In the genomic region with DNA sequence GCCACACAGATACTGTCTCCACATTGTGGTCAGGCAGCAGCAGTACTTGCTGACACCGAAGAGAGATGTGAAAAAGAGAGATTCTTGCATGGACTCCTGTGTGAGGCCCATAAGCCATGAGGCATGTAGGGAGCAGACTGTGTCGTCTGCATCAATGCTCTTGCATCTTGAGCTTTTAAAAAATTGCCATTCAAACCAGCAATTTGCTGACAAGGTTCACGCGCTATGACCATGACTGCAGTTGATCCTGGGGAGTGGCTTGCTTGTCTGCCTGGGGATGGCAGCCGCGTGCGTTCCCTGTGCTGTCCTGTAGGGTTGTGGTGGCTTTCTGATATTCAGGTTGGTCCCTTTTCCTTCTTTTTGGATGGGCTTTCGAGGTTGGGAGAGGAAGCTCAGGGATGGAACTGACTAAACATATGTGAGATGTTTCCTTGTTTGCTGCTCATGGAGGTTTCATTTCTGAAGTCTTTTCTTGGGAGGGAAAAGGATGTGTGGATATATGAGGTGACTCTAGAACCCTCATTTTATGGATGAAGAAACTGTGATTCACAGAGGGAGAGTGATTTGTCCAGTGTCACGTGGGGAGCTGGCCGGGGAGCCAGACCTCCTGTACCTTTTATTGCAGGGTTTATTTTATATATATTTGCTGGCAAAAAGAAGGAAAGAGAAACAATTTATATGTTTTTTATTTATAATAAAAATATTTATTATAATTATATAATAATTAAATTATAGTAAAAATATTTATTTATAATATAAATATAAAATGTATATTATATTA, we compare ENCODE assay signal across 13 cellular contexts. TPM values are rescaled to one million over a fixed set of nuclear protein-coding genes. Genes with fewer than 3 reads are reported as not detected.
A peak's percentile ranks its signal among the peaks of the same experiment; 100 is the strongest.
DNase-seq lines count a peak whose midpoint lies in the region; ATAC-seq and TF ChIP-seq lines count a peak whose summit lies in the region.
"Had no signal": no experiment of that assay in that cellular context is flagged by ENCODE, and none has a peak within 500 bp of the region (broad histone marks: within the 10 kb centered on the region; RNA-seq: fewer than 3 reads in every experiment).

No MANE protein-coding gene starts in this region.

- peak; percentile 17 for TF ChIP-seq CTCF in progenitor cell of endocrine pancreas (IDR thresholded peaks at IDR 0.05; ENCODE audit: unreplicated experiment)

- H3K27ac Mint-ChIP-seq in activated CD4-positive, alpha-beta T cell treated with anti-CD3 and anti-CD28 coated beads, Interleukin-2, amount 10 ng/mL, durations not matched to agents 7 days and 5 days, result no peak overlapping the region
- peak overlapping the region; percentile 14 for H3K27ac Mint-ChIP-seq in dendritic cell treated with granulocyte-macrophage colony-stimulating factor and Interleukin-4, amounts not matched to agents 40 ng/mL and 50 ng/mL, for 4 days
- peak overlapping the region; percentile 15 for H3K27ac Mint-ChIP-seq in progenitor cell of endocrine pancreas

- H3K4me3 Mint-ChIP-seq in activated CD4-positive, alpha-beta T cell treated with anti-CD3 and anti-CD28 coated beads, Interleukin-2, amount 10 ng/mL, durations not matched to agents 7 days and 5 days, result no peak overlapping the region
- no peak overlapping the region for H3K4me3 Mint-ChIP-seq in dendritic cell treated with granulocyte-macrophage colony-stimulating factor and Interleukin-4, amounts not matched to agents 40 ng/mL and 50 ng/mL, for 4 days
- no peak overlapping the region for H3K4me3 Mint-ChIP-seq in progenitor cell of endocrine pancreas (ENCODE audit: low read depth)

- H3K9me3 Mint-ChIP-seq in activated CD4-positive, alpha-beta T cell treated with anti-CD3 and anti-CD28 coated beads, Interleukin-2, amount 10 ng/mL, durations not matched to agents 7 days and 5 days, result no peaks in the 10 kb centered on the region
- no peaks in the 10 kb centered on the region for H3K9me3 Mint-ChIP-seq in dendritic cell treated with granulocyte-macrophage colony-stimulating factor and Interleukin-4, amounts not matched to agents 40 ng/mL and 50 ng/mL, for 4 days
- no peaks in the 10 kb centered on the region for H3K9me3 Mint-ChIP-seq in progenitor cell of endocrine pancreas (ENCODE audit: low read depth)

- no peak for ATAC-seq in HG03521 (IDR thresholded peaks at IDR 0.05; ENCODE audit: unreplicated experiment)
- no peak for ATAC-seq in HG02970 (IDR thresholded peaks at IDR 0.05; ENCODE audit: low FRiP score, unreplicated experiment)

- POLR2A ChIA-PET in activated CD4-positive, alpha-beta T cell treated with anti-CD3 and anti-CD28 coated beads, Interleukin-2, amount 10 ng/mL, durations not matched to agents 7 days and 5 days (lab: Charles Lee), result no interaction called here

- H3K27me3 Mint-ChIP-seq in activated CD4-positive, alpha-beta T cell treated with anti-CD3 and anti-CD28 coated beads, Interleukin-2, amount 10 ng/mL, durations not matched to agents 7 days and 5 days, result no peaks in the 10 kb centered on the region
- no peaks in the 10 kb centered on the region for H3K27me3 Mint-ChIP-seq in dendritic cell treated with granulocyte-macrophage colony-stimulating factor and Interleukin-4, amounts not matched to agents 40 ng/mL and 50 ng/mL, for 4 days
- H3K27me3 Mint-ChIP-seq in progenitor cell of endocrine pancreas, result no peaks in the 10 kb centered on the region

- CTCF ChIA-PET in activated CD4-positive, alpha-beta T cell treated with anti-CD3 and anti-CD28 coated beads, Interleukin-2, amount 10 ng/mL, durations not matched to agents 7 days and 5 days (lab: Charles Lee), result no interaction called here

- peaks cover 27% of the 10 kb centered on the region for H3K36me3 Mint-ChIP-seq in activated CD4-positive, alpha-beta T cell treated with anti-CD3 and anti-CD28 coated beads, Interleukin-2, amount 10 ng/mL, durations not matched to agents 7 days and 5 days (ENCODE audit: low read depth)
- peaks cover 52% of the 10 kb centered on the region for H3K36me3 Mint-ChIP-seq in dendritic cell treated with granulocyte-macrophage colony-stimulating factor and Interleukin-4, amounts not matched to agents 40 ng/mL and 50 ng/mL, for 4 days (ENCODE audit: low read depth)
- peaks cover 3% of the 10 kb centered on the region for H3K36me3 Mint-ChIP-seq in progenitor cell of endocrine pancreas (ENCODE audit: insufficient read depth)

- intact Hi-C loops in dendritic cell treated with granulocyte-macrophage colony-stimulating factor and Interleukin-4, amounts not matched to agents 40 ng/mL and 50 ng/mL, for 4 days (cut with micrococcal nuclease), result no loop called here

- peak; percentile 44 for DNase-seq in activated CD4-positive, alpha-beta T cell treated with anti-CD3 and anti-CD28 coated beads, Interleukin-2, amount 10 ng/mL, durations not matched to agents 7 days and 5 days
- no peak for DNase-seq in activated CD4-positive, alpha-beta T cell treated with anti-CD3 and anti-CD28 coated beads, Interleukin-2, amount 50 U/mL, for 1 hour
- DNase-seq in NAMALWA (ENCODE audit: low spot score) (peak; percentile 16), progenitor cell of endocrine pancreas (ENCODE audit: low spot score, unreplicated experiment) (no peak), hepatic stellate cell (ENCODE audit: low spot score) (no peak)
- DNase-seq: adrenal gland, NCI-H146, ovary, Peyer's patch, thyroid gland had no signal

- peaks cover 10% of the 10 kb centered on the region for H3K4me1 Mint-ChIP-seq in activated CD4-positive, alpha-beta T cell treated with anti-CD3 and anti-CD28 coated beads, Interleukin-2, amount 10 ng/mL, durations not matched to agents 7 days and 5 days
- peaks cover 69% of the 10 kb centered on the region for H3K4me1 Mint-ChIP-seq in dendritic cell treated with granulocyte-macrophage colony-stimulating factor and Interleukin-4, amounts not matched to agents 40 ng/mL and 50 ng/mL, for 4 days (ENCODE audit: low read depth)
- peaks cover 11% of the 10 kb centered on the region for H3K4me1 Mint-ChIP-seq in progenitor cell of endocrine pancreas (ENCODE audit: low read depth)

RNA-seq across cellular contexts. Expression of gene LPP, which starts 48.6 kb away (rescaled TPM):
- 10 to 100 TPM; 63.6 to 70.3 TPM for total RNA-seq in activated CD4-positive, alpha-beta T cell treated with anti-CD3 and anti-CD28 coated beads, Interleukin-2, amount 10 ng/mL, durations not matched to agents 7 days and 5 days
- total RNA-seq in progenitor cell of endocrine pancreas, result 131 and 144 TPM in 2 replicates

Comparison
In these comparisons a context has a peak if more than half of its experiments do, and no peak if none do; other contexts are left out.
1. DNase-seq: peak in activated CD4-positive, alpha-beta T cell treated with anti-CD3 and anti-CD28 coated beads, Interleukin-2, amount 10 ng/mL, durations not matched to agents 7 days and 5 days (single experiment) and NAMALWA (single experiment); none in activated CD4-positive, alpha-beta T cell treated with anti-CD3 and anti-CD28 coated beads, Interleukin-2, amount 50 U/mL, for 1 hour (single experiment), progenitor cell of endocrine pancreas (single experiment) and hepatic stellate cell (single experiment).